In genomic region chr4:185559251-185559912, GRCh38 we compare ENCODE assay signal across 3 cellular contexts. TPM values are rescaled to one million over a fixed set of nuclear protein-coding genes. Genes with fewer than 3 reads are reported as not detected.
"Had no signal": no experiment of that assay in that cellular context is flagged by ENCODE, and none has a peak within 500 bp of the region (broad histone marks: within the 10 kb centered on the region; RNA-seq: fewer than 3 reads in every experiment).

No MANE protein-coding gene starts in this region.

RNA-seq across cellular contexts. Expression of gene PDLIM3, which starts 24.1 kb away (rescaled TPM):
- total RNA-seq: activated CD4-positive, alpha-beta T cell treated with anti-CD3 and anti-CD28 coated beads, Interleukin-2, amount 10 ng/mL, durations not matched to agents 24 days and 14 days; activated T-helper 1 cell treated with anti-CD3 and anti-CD28 coated beads, Interleukin-12 subunit alpha, Interleukin-12 subunit beta, Interleukin-2, Interleukin-4 antibody, amounts not matched to agents 30 ng/mL and 10 ng/mL and 1 ng/mL, durations not matched to agents 14 hours and 24 hours and 36 hours; naive thymus-derived CD8-positive, alpha-beta T cell had no signal
- polyA plus RNA-seq: naive thymus-derived CD8-positive, alpha-beta T cell had no signal
